In genomic region chr14:104752735-104753527, GRCh38 we compare ENCODE assay signal across 8 cellular contexts. TPM values are rescaled to one million over a fixed set of nuclear protein-coding genes. Genes with fewer than 3 reads are reported as not detected.
A peak's percentile ranks its signal among the peaks of the same experiment; 100 is the strongest.
DNase-seq lines count a peak whose midpoint lies in the region; ATAC-seq, FAIRE-seq and TF ChIP-seq lines count a peak whose summit lies in the region.

TSS of gene SIVA1 (plus strand) at chr14:104753147. CDS start at chr14:104753202, 55 bp downstream.

- peak within 1 kb of the TSS; percentile 69 for H2BK5ac ChIP-seq in IMR-90 (ENCODE audit: low read depth, low read length, poor library complexity, severe bottlenecking)

- peak within 1 kb of the TSS; percentile 85 for H3K27ac ChIP-seq in IMR-90 (ENCODE audit: insufficient read depth, low read length)
- peak within 1 kb of the TSS; percentile 39 for H3K27ac ChIP-seq in endothelial cell of umbilical vein (ENCODE audit: insufficient read depth, low read depth, low read length)

- H3K4me1 ChIP-seq in IMR-90 (ENCODE audit: control insufficient read depth, insufficient read depth, low read length) (peaks cover 23% of the 10 kb centered on the region), endothelial cell of umbilical vein (ENCODE audit: control insufficient read depth, extremely low read depth, insufficient read depth, low read length) (peaks cover 8% of the 10 kb centered on the region)

- H3K9ac ChIP-seq in IMR-90 (ENCODE audit: low read depth, low read length) (peak within 1 kb of the TSS; percentile 87), endothelial cell of umbilical vein (replicated peaks; ENCODE audit: extremely low read depth, insufficient read depth, low read length) (peak within 1 kb of the TSS; percentile 73)

- no peak within 1 kb of the TSS for H2BK15ac ChIP-seq in IMR-90 (ENCODE audit: low read depth, low read length)

- peaks cover 11% of the 10 kb centered on the region for H3K9me1 ChIP-seq in IMR-90 (ENCODE audit: insufficient read depth, low read length)
- no peaks in the 10 kb centered on the region for H3K9me1 ChIP-seq in endothelial cell of umbilical vein (replicated peaks; ENCODE audit: control insufficient read depth, extremely low read depth, insufficient read depth, low read length)

- WGBS in IMR-90 (ENCODE audit: extremely low coverage in 2 of 2, insufficient read length in 1 of 2), 2 experiments, result 0% methylated on average over 51 of the region's 95 CpGs; no CpG with 5 or more reads in 1 of the 2 experiments

- no TSS peak for BruUV-seq in IMR-90 (replicated peaks; lab: Mats Ljungman, UMichigan)
- no TSS peak for BruUV-seq in endothelial cell of umbilical vein (replicated peaks; lab: Mats Ljungman, UMichigan)

- ATAC-seq in GM21528 (IDR thresholded peaks at IDR 0.05; ENCODE audit: low FRiP score, unreplicated experiment), result peak; percentile 85
- ATAC-seq in IMR-90 (ENCODE audit: low read depth), result peak; percentile 95

- H3K14ac ChIP-seq in IMR-90 (replicated peaks; ENCODE audit: low read depth, low read length), result peak within 1 kb of the TSS; percentile 87

- H2AK5ac ChIP-seq in IMR-90 (ENCODE audit: low read depth, low read length), result peak within 1 kb of the TSS; percentile 64

- dilution Hi-C loops in IMR-90 (cut with HindIII; ENCODE audit: low sequenced_read_pairs, unreplicated experiment), result no loop called here
- dilution Hi-C loops in endothelial cell of umbilical vein (cut with MboI; ENCODE audit: extremely low pct_ligation_motif_present, low sequenced_read_pairs), result no loop called here

- H3K23ac ChIP-seq in IMR-90 (ENCODE audit: low read depth, low read length), result peak within 1 kb of the TSS; percentile 60

- TF ChIP-seq CTCF in IMR-90 (conservative IDR thresholded peaks at IDR 0.05; ENCODE audit: low read depth, low read length) (no peak), endothelial cell of umbilical vein (IDR thresholded peaks at IDR 0.05; ENCODE audit: extremely low read depth in 1 of 2, insufficient read depth in 1 of 2, low read depth in 1 of 2, low read length in 2 of 2) (no peak)

- H3K4ac ChIP-seq in IMR-90 (ENCODE audit: low read depth, low read length), result peak within 1 kb of the TSS; percentile 69

- peaks cover 8 to 45% of the 10 kb centered on the region in 2 experiments; a peak in 2 of 4 replicates for H3K79me1 ChIP-seq in IMR-90 (ENCODE audit: low read depth in 1 of 2, low read length in 2 of 2)

- H3K36me3 ChIP-seq in IMR-90 (ENCODE audit: control insufficient read depth, insufficient read depth, low read length) (peaks cover 20% of the 10 kb centered on the region), endothelial cell of umbilical vein (ENCODE audit: control insufficient read depth in 2 of 2, extremely low read depth in 1 of 2, insufficient read depth in 2 of 2, low read length in 2 of 2) (peaks cover 0 to 19% of the 10 kb centered on the region in 2 experiments)

- H3K79me2 ChIP-seq in endothelial cell of umbilical vein (ENCODE audit: control insufficient read depth, insufficient read depth, low read length), result peaks cover 22% of the 10 kb centered on the region

- peak within 1 kb of the TSS; percentile 77 to 79; a peak in 2 of 4 replicates for H4K8ac ChIP-seq in IMR-90 (ENCODE audit: low read depth in 2 of 2, low read length in 2 of 2)

- no peak within 1 kb of the TSS; the same call in 1 of the 2 replicates for H3K18ac ChIP-seq in IMR-90 (ENCODE audit: low read depth, low read length)

- peak within 1 kb of the TSS; percentile 92 for H2AK9ac ChIP-seq in IMR-90 (replicated peaks; ENCODE audit: low read depth, low read length, poor library complexity)

- H4K5ac ChIP-seq in IMR-90 (ENCODE audit: low read depth, low read length), result peak within 1 kb of the TSS; percentile 70

- H3K9me3 ChIP-seq in IMR-90 (ENCODE audit: control insufficient read depth, insufficient read depth, low read length), result no peaks in the 10 kb centered on the region
- no peaks in the 10 kb centered on the region for H3K9me3 ChIP-seq in endothelial cell of umbilical vein (replicated peaks; ENCODE audit: control insufficient read depth, insufficient read depth, low read length)

- TF ChIP-seq POLR2A in IMR-90 (IDR thresholded peaks at IDR 0.05; ENCODE audit: low read depth, low read length), result peak; percentile 84
- TF ChIP-seq POLR2A in endothelial cell of umbilical vein (IDR thresholded peaks at IDR 0.05; ENCODE audit: low read depth, low read length), result peak; percentile 79

- no peak for TF ChIP-seq RAD21 in IMR-90 (IDR thresholded peaks at IDR 0.05; ENCODE audit: low read length)

- H4K91ac ChIP-seq in IMR-90 (ENCODE audit: insufficient read depth, low read depth, low read length), result peak within 1 kb of the TSS; percentile 82

- POLR2A ChIA-PET in IMR-90 (lab: Charles Lee; ENCODE audit: unreplicated experiment) (interaction anchor here (0.6 to 0.7 kb wide), 2 partner anchors 95 to 797 kb away, joined by 3 read pairs; no protein-coding TSS in a partner anchor), endothelial cell of umbilical vein (lab: Charles Lee) (interaction anchor here (0.6 to 1.1 kb wide), 4 partner anchors 16 to 992 kb away, joined by 3 to 6 read pairs (median 4); no protein-coding TSS in a partner anchor)

- peak within 1 kb of the TSS; percentile 93 for H2AFZ ChIP-seq in IMR-90 (replicated peaks; ENCODE audit: low read length, poor library complexity)
- H2AFZ ChIP-seq in endothelial cell of umbilical vein (ENCODE audit: low read depth, low read length), result peak within 1 kb of the TSS; percentile 85

- H2BK20ac ChIP-seq in IMR-90 (ENCODE audit: low read depth, low read length), result no peak within 1 kb of the TSS

- DNase-seq in DMS 273 (lab: John Stamatoyannopoulos, UW; ENCODE audit: unreplicated experiment) (peak; percentile 100), IMR-90 (peak; percentile 99), OCI-M1 (lab: John Stamatoyannopoulos, UW) (peak; percentile 100), activated T-cell treated with anti-CD3 and anti-CD28 coated beads for 24 hours (ENCODE audit: low read depth) (peak; percentile 100), endothelial cell of umbilical vein (ENCODE audit: low read depth, low spot score) (peak; percentile 100), midbrain (lab: John Stamatoyannopoulos, UW) (peak; percentile 100)
- peak; percentile 98 to 99 for DNase-seq in stimulated activated CD8-positive, alpha-beta memory T cell treated with anti-CD3 and anti-CD28 coated beads, Interleukin-2, amount 100 ng/mL, for 1 hour (ENCODE audit: low read depth in 2 of 2)

- H3K4me2 ChIP-seq in IMR-90 (ENCODE audit: low read depth, low read length), result peak within 1 kb of the TSS; percentile 96
- H3K4me2 ChIP-seq in endothelial cell of umbilical vein (ENCODE audit: insufficient read depth, low read length), result peak within 1 kb of the TSS; percentile 41

- peak; percentile 99 for FAIRE-seq in endothelial cell of umbilical vein (lab: Jason Lieb, UNC)

- H3K27me3 ChIP-seq in IMR-90 (ENCODE audit: control insufficient read depth, insufficient read depth, low read length) (no peaks in the 10 kb centered on the region), endothelial cell of umbilical vein (ENCODE audit: control insufficient read depth in 2 of 2, insufficient read depth in 2 of 2, low read length in 2 of 2) (no peaks in the 10 kb centered on the region)

- H3K4me3 ChIP-seq in IMR-90 (ENCODE audit: insufficient read depth, low read depth, low read length), result peak within 1 kb of the TSS; percentile 88
- H3K4me3 ChIP-seq in endothelial cell of umbilical vein (replicated peaks in 1 of 3; ENCODE audit: insufficient read depth in 1 of 3, low read depth in 1 of 3, low read length in 3 of 3), result peak within 1 kb of the TSS; percentile 22 to 96 (median 56)

- H2BK120ac ChIP-seq in IMR-90 (ENCODE audit: low read depth, low read length), result peak within 1 kb of the TSS; percentile 65; the same call in 1 of the 2 replicates

- H4K20me1 ChIP-seq in IMR-90 (ENCODE audit: insufficient read depth, low read length), result peaks cover 40% of the 10 kb centered on the region
- H4K20me1 ChIP-seq in endothelial cell of umbilical vein (replicated peaks; ENCODE audit: control insufficient read depth, extremely low read depth, insufficient read depth, low read length), result no peaks in the 10 kb centered on the region

- peak within 1 kb of the TSS; percentile 52; the same call in 1 of the 2 replicates for H3K56ac ChIP-seq in IMR-90 (ENCODE audit: extremely low read depth, insufficient read depth, low read length)

- intact Hi-C loops in IMR-90 (cut with micrococcal nuclease) (no loop called here), endothelial cell of umbilical vein (cut with micrococcal nuclease) (loop anchor here (1.0 to 5.0 kb wide), 6 partner anchors 17 to 74 kb away; partner anchors contain the start of genes ADSS1, INF2 and ZBTB42)

- in situ Hi-C loops in IMR-90 (cut with MboI; ENCODE audit: low sequenced_read_pairs), result no loop called here

- CTCF ChIA-PET in IMR-90 (lab: Yijun Ruan, JAX) (interaction anchor here (1.0 kb wide), 1 partner anchor 18 kb away, joined by 5 read pairs; no protein-coding TSS in a partner anchor), endothelial cell of umbilical vein (lab: Charles Lee) (interaction anchor here (0.7 to 2.4 kb wide), 13 partner anchors 10 to 337 kb away, joined by 3 to 17 read pairs (median 4); partner anchors contain the start of genes ADSS1 and ZBTB42)

TF ChIP-seq in IMR-90, 13 proteins besides CTCF, POLR2A, EP300 and RAD21 (continues in another document):
- no peak for TF ChIP-seq NFE2L2 (IDR thresholded peaks at IDR 0.05; ENCODE audit: low read depth, low read length)
- no peak for TF ChIP-seq FOS (IDR thresholded peaks at IDR 0.05; ENCODE audit: low read depth, low read length)
- no peak for TF ChIP-seq SMC3 (IDR thresholded peaks at IDR 0.05; ENCODE audit: low read depth, low read length)
- no peak for TF ChIP-seq BHLHE40 (IDR thresholded peaks at IDR 0.05; ENCODE audit: low read depth, low read length)

TF ChIP-seq in endothelial cell of umbilical vein, 7 proteins besides CTCF, POLR2A, EP300 and RAD21 (continues in another document):
- TF ChIP-seq POLR2AphosphoS5 (IDR thresholded peaks at IDR 0.05; ENCODE audit: insufficient read depth, low read depth, low read length) (peak; percentile 22), GATA2 (IDR thresholded peaks at IDR 0.05; ENCODE audit: insufficient read depth, insufficient read length, low read depth, low read length) (no peak)

RNA-seq across cellular contexts. Expression of gene SIVA1, which starts in this region (rescaled TPM):
- 132 and 166 TPM in 2 replicates for total RNA-seq in IMR-90 (2012; rRNA removed)
- 184 and 248 TPM in 2 replicates for polyA plus RNA-seq in IMR-90 (2012; rRNA removed)
- 392 and 403 TPM in 2 replicates for polyA plus RNA-seq in IMR-90 (2012; cell fraction: cytosol; rRNA removed)
- 69.2 and 188 TPM in 2 replicates for polyA plus RNA-seq in IMR-90 (2012; cell fraction: nucleus; rRNA removed; ENCODE audit: low replicate concordance)
- total RNA-seq in endothelial cell of umbilical vein, result 92.7 and 101 TPM in 2 replicates
- 299 and 364 TPM in 2 replicates for polyA plus RNA-seq in endothelial cell of umbilical vein
- polyA plus RNA-seq in endothelial cell of umbilical vein (2011; cell fraction: cytosol; rRNA removed), result 142 and 221 TPM in 2 replicates
- 95.9 and 108 TPM in 2 replicates for polyA plus RNA-seq in endothelial cell of umbilical vein (2011; cell fraction: nucleus; rRNA removed)
- polyA plus RNA-seq in endothelial cell of umbilical vein (2012), result 63.8 and 64.6 TPM in 2 replicates
- polyA minus RNA-seq in endothelial cell of umbilical vein, result 29.5 and 35.8 TPM in 2 replicates
- polyA minus RNA-seq in endothelial cell of umbilical vein (2011; cell fraction: cytosol; rRNA and poly(A)+ RNA removed), result 107 TPM
- 20.2 and 24.8 TPM in 2 replicates for polyA minus RNA-seq in endothelial cell of umbilical vein (2011; cell fraction: nucleus; rRNA and poly(A)+ RNA removed)

Comparison
In these comparisons a context has a peak if more than half of its experiments do, and no peak if none do; other contexts are left out.
1. Peak in every context shown above with its lines: DNase-seq, ATAC-seq, H3K4me3 ChIP-seq and H3K27ac ChIP-seq.